42 cellular contexts compared by ENCODE assay signal in the genomic region with DNA sequence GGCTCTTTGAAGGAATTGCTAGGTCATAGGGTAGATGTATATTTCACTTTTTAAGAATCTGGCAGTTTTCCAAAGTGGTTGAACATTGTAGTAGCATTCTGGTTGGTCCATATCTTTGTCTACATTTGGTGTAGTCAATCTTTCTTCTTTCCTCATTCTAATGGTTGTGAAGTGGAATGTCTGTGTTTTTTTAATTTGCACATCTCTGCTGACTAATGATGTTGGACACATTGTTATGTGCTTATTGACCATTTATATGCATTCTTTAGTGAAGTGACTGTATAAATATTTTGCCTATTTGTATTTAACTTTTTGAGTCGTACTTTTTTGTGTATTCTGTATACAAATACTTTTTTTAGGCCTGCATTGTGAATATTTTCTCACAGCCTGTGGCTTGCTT. TPM values are rescaled to one million over a fixed set of nuclear protein-coding genes. Genes with fewer than 3 reads are reported as not detected.
DNase-seq lines count a peak whose midpoint lies in the region; FAIRE-seq and TF ChIP-seq lines count a peak whose summit lies in the region.
"Had no signal": no experiment of that assay in that cellular context is flagged by ENCODE, and none has a peak within 500 bp of the region (broad histone marks: within the 10 kb centered on the region; RNA-seq: fewer than 3 reads in every experiment).

No MANE protein-coding gene starts in this region.

- H3K27me3 ChIP-seq in astrocyte (ENCODE audit: insufficient read depth, low read length) (no peaks in the 10 kb centered on the region), mesenchymal stem cell (ENCODE audit: control insufficient read depth in 1 of 2, insufficient read depth in 1 of 2, low read length in 2 of 2) (no peaks in the 10 kb centered on the region)
- H3K27me3 ChIP-seq: adrenal gland; BLaER1 treated with 17β-estradiol and CSF1 and Interleukin-3, amounts not matched to agents 10 nM and 100 nM; brain microvascular endothelial cell; MG63; right atrium auricular region; spleen; testis had no signal

- H3K36me3 Mint-ChIP-seq in astrocyte (ENCODE audit: low read depth, unreplicated experiment) = no peaks in the 10 kb centered on the region

- no peak for TF ChIP-seq CTCF in AG10803 (conservative IDR thresholded peaks at IDR 0.05; ENCODE audit: low read length)
- no peak for TF ChIP-seq CTCF in astrocyte (IDR thresholded peaks at IDR 0.05; ENCODE audit: insufficient read depth, low read depth, low read length)

- no peak overlapping the region for H4K8ac ChIP-seq in mesenchymal stem cell (ENCODE audit: low read length)

- H2BK5ac ChIP-seq in mesenchymal stem cell (ENCODE audit: low read depth, low read length, poor library complexity, severe bottlenecking) = no peak overlapping the region

- DNase-seq in AG10803 (ENCODE audit: low read depth) (peak; percentile 65), HCEC 1CT (peak; percentile 67), astrocyte (ENCODE audit: low read depth) (peak; percentile 36), mesenchymal stem cell (peak; percentile 12), occipital lobe (lab: John Stamatoyannopoulos, UW) (no peak), nucleus accumbens (lab: John Stamatoyannopoulos, UW) (no peak), NOMO-1 (lab: John Stamatoyannopoulos, UW; ENCODE audit: unreplicated experiment in 2 of 2) (no peak)
- no peak for DNase-seq in activated CD4-positive, alpha-beta T cell treated with anti-CD3 and anti-CD28 coated beads for 4 hours
- DNase-seq: activated CD4-positive, alpha-beta memory T cell treated with anti-CD3 and anti-CD28 coated beads, Interleukin-2, amount 10 ng/mL, durations not matched to agents 7 days and 5 days; activated CD4-positive, CD25-positive, alpha-beta regulatory T cell treated with anti-CD3 and anti-CD28 coated beads, Interleukin-2, amount 50 U/mL, for 72 hours; activated CD8-positive, alpha-beta memory T cell treated with anti-CD3 and anti-CD28 coated beads, Interleukin-2, amount 50 U/mL, for 4 hours; activated naive CD4-positive, alpha-beta T cell treated with anti-CD3 and anti-CD28 coated beads for 36 hours; adrenal gland; brain microvascular endothelial cell; DMS53; dorsolateral prefrontal cortex; GDM1; hypothalamus; KBM-7; left colon; MG63; NCI-H1105; NCI-H2029; NCI-H524 treated with DMSO at 0.1 percent for 48 hours; NK-92 treated with Interleukin-12 subunit alpha and Interleukin-12 subunit beta, amount 100 ng/mL, for 24 hours; PC-9; SK-N-SH; spleen; stimulated activated CD4-positive, alpha-beta T cell treated with anti-CD3 and anti-CD28 coated beads, Interleukin-2, amount 100 ng/mL, for 24 hours; stimulated activated naive CD8-positive, alpha-beta T cell treated with anti-CD3 and anti-CD28 coated beads, Interleukin-15, Interleukin-2, amounts not matched to agents 100 U/mL and 50 U/mL, for 24 hours; T-helper 17 cell; testis had no signal

- H2BK15ac ChIP-seq in mesenchymal stem cell (ENCODE audit: low read depth, poor library complexity, severe bottlenecking) = no peak overlapping the region

- no peaks in the 10 kb centered on the region for H3K27me3 Mint-ChIP-seq in astrocyte (ENCODE audit: low read depth, unreplicated experiment)
- H3K27me3 Mint-ChIP-seq: activated CD4-positive, alpha-beta memory T cell treated with anti-CD3 and anti-CD28 coated beads, Interleukin-2, amount 10 ng/mL, durations not matched to agents 7 days and 5 days; T-helper 17 cell had no signal

- no peaks in the 10 kb centered on the region for H3K79me2 ChIP-seq in astrocyte (ENCODE audit: insufficient read depth, low read length)
- H3K79me2 ChIP-seq: parathyroid adenoma had no signal

- no peaks in the 10 kb centered on the region for H3K9me3 Mint-ChIP-seq in astrocyte (ENCODE audit: unreplicated experiment)
- H3K9me3 Mint-ChIP-seq: activated CD4-positive, alpha-beta memory T cell treated with anti-CD3 and anti-CD28 coated beads, Interleukin-2, amount 10 ng/mL, durations not matched to agents 7 days and 5 days had no signal

- no peak overlapping the region for H3K4me2 ChIP-seq in astrocyte (ENCODE audit: low read length)
- no peak overlapping the region for H3K4me2 ChIP-seq in mesenchymal stem cell (ENCODE audit: low read length, poor library complexity, severe bottlenecking)
- H3K4me2 ChIP-seq: BLaER1 treated with 17β-estradiol and CSF1 and Interleukin-3, amounts not matched to agents 10 nM and 100 nM; GM23338; PC-9; SK-N-SH had no signal

- H3K4me1 ChIP-seq in astrocyte (ENCODE audit: insufficient read depth, low read length) = no peaks in the 10 kb centered on the region
- no peaks in the 10 kb centered on the region for H3K4me1 ChIP-seq in mesenchymal stem cell (ENCODE audit: control insufficient read depth, insufficient read depth, low read depth, low read length)
- H3K4me1 ChIP-seq: adrenal gland; BLaER1 treated with 17β-estradiol and CSF1 and Interleukin-3, amounts not matched to agents 10 nM and 100 nM; parathyroid adenoma; right atrium auricular region; spleen; testis had no signal

- H3K27ac ChIP-seq in astrocyte (ENCODE audit: low read depth, low read length) (no peak overlapping the region), mesenchymal stem cell (ENCODE audit: low read length, poor library complexity, severe bottlenecking) (no peak overlapping the region)
- H3K27ac ChIP-seq: adrenal gland; BLaER1 treated with 17β-estradiol and CSF1 and Interleukin-3, amounts not matched to agents 10 nM and 100 nM; brain microvascular endothelial cell; dorsolateral prefrontal cortex; parathyroid adenoma; PC-9; right atrium auricular region; spleen; testis had no signal

- no peak overlapping the region for H4K91ac ChIP-seq in mesenchymal stem cell (ENCODE audit: low read length)

- H3K36me3 ChIP-seq in astrocyte (ENCODE audit: insufficient read depth, low read length) (no peaks in the 10 kb centered on the region), mesenchymal stem cell (ENCODE audit: control insufficient read depth in 1 of 2, insufficient read depth in 2 of 2, low read depth in 1 of 2, low read length in 2 of 2) (no peaks in the 10 kb centered on the region)
- H3K36me3 ChIP-seq: adrenal gland; BLaER1 treated with 17β-estradiol and CSF1 and Interleukin-3, amounts not matched to agents 10 nM and 100 nM; brain microvascular endothelial cell; MG63; right atrium auricular region; spleen had no signal

- H3K4me3 Mint-ChIP-seq in astrocyte (ENCODE audit: unreplicated experiment) = no peak overlapping the region
- H3K4me3 Mint-ChIP-seq: activated CD4-positive, alpha-beta memory T cell treated with anti-CD3 and anti-CD28 coated beads, Interleukin-2, amount 10 ng/mL, durations not matched to agents 7 days and 5 days; activated naive CD4-positive, alpha-beta T cell treated with anti-CD3 and anti-CD28 coated beads for 36 hours; activated T-helper 1 cell treated with anti-CD3 and anti-CD28 coated beads, Interleukin-12 subunit alpha, Interleukin-12 subunit beta, Interleukin-2, Interleukin-4 antibody, amounts not matched to agents 30 ng/mL and 10 ng/mL and 1 ng/mL, durations not matched to agents 14 hours and 24 hours and 36 hours; GM23338; T-helper 17 cell had no signal

- H3K9me3 ChIP-seq in astrocyte (ENCODE audit: insufficient read depth, low read depth, low read length) (no peaks in the 10 kb centered on the region), mesenchymal stem cell (ENCODE audit: control insufficient read depth, low read length) (peaks cover 3% of the 10 kb centered on the region)
- H3K9me3 ChIP-seq: adrenal gland, MG63, right atrium auricular region, SK-N-SH, testis had no signal

- H2AFZ ChIP-seq in astrocyte (ENCODE audit: low read depth, low read length) (no peak overlapping the region), mesenchymal stem cell (ENCODE audit: low read depth, low read length) (no peak overlapping the region)
- H2AFZ ChIP-seq: GM23338, parathyroid adenoma, PC-9 had no signal

- no peak overlapping the region for H3K23ac ChIP-seq in mesenchymal stem cell (ENCODE audit: low read length in 2 of 2)

- no peak overlapping the region for H3K4me3 ChIP-seq in AG10803 (ENCODE audit: low read length)
- H3K4me3 ChIP-seq in astrocyte (ENCODE audit: insufficient read depth, low read depth, low read length) = no peak overlapping the region
- no peak overlapping the region for H3K4me3 ChIP-seq in mesenchymal stem cell (ENCODE audit: insufficient read depth in 1 of 2, low read depth in 1 of 2, low read length in 2 of 2)
- H3K4me3 ChIP-seq: adrenal gland; BLaER1 treated with 17β-estradiol and CSF1 and Interleukin-3, amounts not matched to agents 10 nM and 100 nM; dorsolateral prefrontal cortex; GM23338; MG63; PC-9; right atrium auricular region; spleen; testis had no signal

- H2AK5ac ChIP-seq in mesenchymal stem cell (ENCODE audit: low read length, severe bottlenecking) = no peak overlapping the region

- H2BK12ac ChIP-seq in mesenchymal stem cell (ENCODE audit: low read length in 2 of 2) = no peak overlapping the region

- H3K9ac ChIP-seq in astrocyte (ENCODE audit: low read length) (no peak overlapping the region), mesenchymal stem cell (ENCODE audit: low read length) (no peak overlapping the region)
- H3K9ac ChIP-seq: BLaER1 treated with 17β-estradiol and CSF1 and Interleukin-3, amounts not matched to agents 10 nM and 100 nM; parathyroid adenoma; SK-N-SH had no signal

- no peak overlapping the region for H3K4ac ChIP-seq in mesenchymal stem cell (ENCODE audit: low read depth in 1 of 2, low read length in 2 of 2)

- no peaks in the 10 kb centered on the region for H4K20me1 ChIP-seq in astrocyte (ENCODE audit: insufficient read depth, low read length)
- H4K20me1 ChIP-seq: BLaER1 treated with 17β-estradiol and CSF1 and Interleukin-3, amounts not matched to agents 10 nM and 100 nM had no signal

- H3K18ac ChIP-seq in mesenchymal stem cell (ENCODE audit: low read depth in 1 of 2, low read length in 2 of 2) = no peak overlapping the region

- H3K79me1 ChIP-seq in mesenchymal stem cell (replicated peaks; ENCODE audit: low read length, poor library complexity, severe bottlenecking) = no peaks in the 10 kb centered on the region

- peaks cover 3% of the 10 kb centered on the region for H3K4me1 Mint-ChIP-seq in astrocyte (ENCODE audit: low read depth, unreplicated experiment)
- H3K4me1 Mint-ChIP-seq: activated CD4-positive, alpha-beta memory T cell treated with anti-CD3 and anti-CD28 coated beads, Interleukin-2, amount 10 ng/mL, durations not matched to agents 7 days and 5 days; GM23338; T-helper 17 cell had no signal

- H2BK120ac ChIP-seq in mesenchymal stem cell (ENCODE audit: low read depth, low read length) = no peak overlapping the region

- H3K27ac Mint-ChIP-seq in astrocyte (ENCODE audit: unreplicated experiment) = no peak overlapping the region
- H3K27ac Mint-ChIP-seq: activated CD4-positive, alpha-beta memory T cell treated with anti-CD3 and anti-CD28 coated beads, Interleukin-2, amount 10 ng/mL, durations not matched to agents 7 days and 5 days; activated naive CD4-positive, alpha-beta T cell treated with anti-CD3 and anti-CD28 coated beads for 36 hours; activated T-helper 1 cell treated with anti-CD3 and anti-CD28 coated beads, Interleukin-12 subunit alpha, Interleukin-12 subunit beta, Interleukin-2, Interleukin-4 antibody, amounts not matched to agents 30 ng/mL and 10 ng/mL and 1 ng/mL, durations not matched to agents 14 hours and 24 hours and 36 hours; GM23338; T-helper 17 cell had no signal

- no CpG with 5 or more reads among the region's 1 CpG for WGBS in mesenchymal stem cell

- H3K14ac ChIP-seq in mesenchymal stem cell (ENCODE audit: low read length in 2 of 2) = no peak overlapping the region

- no peak for FAIRE-seq in astrocyte (lab: Jason Lieb, UNC)
- FAIRE-seq: urothelium cell line had no signal

RNA-seq across cellular contexts. Expression of gene SERPINB11, which starts 5.5 kb away (rescaled TPM):
- not detected in 2 replicates for total RNA-seq in astrocyte
- polyA plus RNA-seq in mesenchymal stem cell (2013, experiment 1 of 2) = not detected
- polyA plus RNA-seq in mesenchymal stem cell (2013, experiment 2 of 2) = not detected
- not detected for total RNA-seq in occipital lobe
- total RNA-seq: A673; activated CD4-positive, alpha-beta memory T cell treated with anti-CD3 and anti-CD28 coated beads, Interleukin-2, amount 10 ng/mL, durations not matched to agents 7 days and 5 days; activated naive CD4-positive, alpha-beta T cell treated with anti-CD3 and anti-CD28 coated beads for 36 hours; activated T-helper 1 cell treated with anti-CD3 and anti-CD28 coated beads, Interleukin-12 subunit alpha, Interleukin-12 subunit beta, Interleukin-2, Interleukin-4 antibody, amounts not matched to agents 30 ng/mL and 10 ng/mL and 1 ng/mL, durations not matched to agents 14 hours and 24 hours and 36 hours; adrenal gland; cerebellum; dorsolateral prefrontal cortex; GM23338; left colon; lung microvascular endothelial cell; PC-9; right atrium auricular region; spleen; T-helper 17 cell had no signal
- polyA plus RNA-seq: GM23338, neural cell, SK-N-SH, spleen had no signal

RNA-seq across cellular contexts. Expression of gene SERPINB3, which starts 35.6 kb away (rescaled TPM):
- total RNA-seq in astrocyte (not detected in 2 replicates), occipital lobe (not detected)
- not detected for polyA plus RNA-seq in mesenchymal stem cell (2013, experiment 1 of 2)
- polyA plus RNA-seq in mesenchymal stem cell (2013, experiment 2 of 2) = not detected
- total RNA-seq: A673; activated CD4-positive, alpha-beta memory T cell treated with anti-CD3 and anti-CD28 coated beads, Interleukin-2, amount 10 ng/mL, durations not matched to agents 7 days and 5 days; activated naive CD4-positive, alpha-beta T cell treated with anti-CD3 and anti-CD28 coated beads for 36 hours; activated T-helper 1 cell treated with anti-CD3 and anti-CD28 coated beads, Interleukin-12 subunit alpha, Interleukin-12 subunit beta, Interleukin-2, Interleukin-4 antibody, amounts not matched to agents 30 ng/mL and 10 ng/mL and 1 ng/mL, durations not matched to agents 14 hours and 24 hours and 36 hours; adrenal gland; cerebellum; dorsolateral prefrontal cortex; left colon; lung microvascular endothelial cell; PC-9; right atrium auricular region; spleen; T-helper 17 cell had no signal
- polyA plus RNA-seq: neural cell had no signal

RNA-seq across cellular contexts. Expression of gene SERPINB4, which starts 53.2 kb away (rescaled TPM):
- total RNA-seq in astrocyte (not detected in 2 replicates), occipital lobe (not detected)
- not detected for polyA plus RNA-seq in mesenchymal stem cell (2013, experiment 1 of 2)
- not detected for polyA plus RNA-seq in mesenchymal stem cell (2013, experiment 2 of 2)
- total RNA-seq: A673; activated CD4-positive, alpha-beta memory T cell treated with anti-CD3 and anti-CD28 coated beads, Interleukin-2, amount 10 ng/mL, durations not matched to agents 7 days and 5 days; activated naive CD4-positive, alpha-beta T cell treated with anti-CD3 and anti-CD28 coated beads for 36 hours; activated T-helper 1 cell treated with anti-CD3 and anti-CD28 coated beads, Interleukin-12 subunit alpha, Interleukin-12 subunit beta, Interleukin-2, Interleukin-4 antibody, amounts not matched to agents 30 ng/mL and 10 ng/mL and 1 ng/mL, durations not matched to agents 14 hours and 24 hours and 36 hours; adrenal gland; cerebellum; left colon; lung microvascular endothelial cell; PC-9; right atrium auricular region; spleen; T-helper 17 cell had no signal
- polyA plus RNA-seq: adrenal gland, neural cell, SK-N-SH had no signal

Comparison
In these comparisons a context has a peak if more than half of its experiments do, and no peak if none do; other contexts are left out.
1. DNase-seq: peak in AG10803 (single experiment), HCEC 1CT (single experiment), astrocyte (single experiment) and mesenchymal stem cell (single experiment); none in occipital lobe (single experiment), nucleus accumbens (0 of 56), activated CD4-positive, alpha-beta T cell treated with anti-CD3 and anti-CD28 coated beads for 4 hours (0 of 2) and NOMO-1 (0 of 2).